In the genomic region with DNA sequence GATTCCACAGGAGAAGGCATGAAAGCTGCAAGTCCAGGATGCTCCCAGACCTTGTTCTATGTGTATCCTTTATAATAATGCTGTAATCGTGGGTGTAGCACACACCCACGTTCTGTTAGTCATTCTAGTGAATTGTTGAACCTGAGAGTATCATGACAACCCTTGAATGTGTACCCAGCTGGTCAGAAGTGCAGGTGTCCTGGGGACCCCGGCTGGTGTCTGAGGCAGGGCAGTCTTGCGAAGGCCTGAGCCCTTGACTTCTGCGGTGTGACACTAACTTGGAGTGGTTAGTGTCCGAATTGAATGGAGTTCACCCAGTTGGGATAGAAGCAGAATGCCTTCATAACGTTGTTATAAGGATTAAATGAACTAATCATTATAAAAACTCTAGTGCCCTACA, we compare ENCODE assay signal across 15 cellular contexts.
"Had no signal": no experiment of that assay in that cellular context is flagged by ENCODE, and none has a peak within 500 bp of the region (broad histone marks: within the 10 kb centered on the region; RNA-seq: fewer than 3 reads in every experiment).

No MANE protein-coding gene starts in this region.

- H3K9me3 ChIP-seq: neutrophil, psoas muscle, vagina had no signal

- H3K4me3 Mint-ChIP-seq: naive thymus-derived CD4-positive, alpha-beta T cell; nephron progenitor cell; stimulated activated naive B cell treated with anti-CD40 and anti-IgM and Interleukin-4, amounts not matched to agents 10 μg/mL and 1 μg/mL and 100 μg/mL, for 72 hours; stimulated activated naive CD8-positive, alpha-beta T cell treated with anti-CD3 and anti-CD28 coated beads, Interleukin-15, amount 100 ng/mL, for 72 hours had no signal

- H3K27me3 ChIP-seq: hepatocyte, vagina had no signal

- H3K27ac ChIP-seq: foreskin keratinocyte, hepatocyte, neutrophil, psoas muscle, vagina had no signal

- ATAC-seq: foreskin keratinocyte; left colon; psoas muscle; sciatic nerve; stimulated activated naive B cell treated with anti-CD40 and anti-IgM and Interleukin-4, amounts not matched to agents 10 μg/mL and 1 μg/mL and 100 μg/mL, for 72 hours; stimulated activated naive CD8-positive, alpha-beta T cell treated with anti-CD3 and anti-CD28 coated beads, Interleukin-15, amount 100 ng/mL, for 72 hours had no signal

- DNase-seq: dermis blood vessel endothelial cell; foreskin keratinocyte; nephron progenitor cell; psoas muscle; retina; stimulated activated CD4-positive, alpha-beta T cell treated with anti-CD3 and anti-CD28 coated beads, Interleukin-4, amount 100 ng/mL, for 4 hours; stimulated activated naive B cell treated with anti-CD40 and anti-IgM and Interleukin-4, amounts not matched to agents 10 μg/mL and 1 μg/mL and 100 μg/mL, for 72 hours; trophoblast cell had no signal

- H3K4me1 Mint-ChIP-seq: stimulated activated naive B cell treated with anti-CD40 and anti-IgM and Interleukin-4, amounts not matched to agents 10 μg/mL and 1 μg/mL and 100 μg/mL, for 72 hours; stimulated activated naive CD8-positive, alpha-beta T cell treated with anti-CD3 and anti-CD28 coated beads, Interleukin-15, amount 100 ng/mL, for 72 hours had no signal

- H3K27ac Mint-ChIP-seq: nephron progenitor cell; stimulated activated naive B cell treated with anti-CD40 and anti-IgM and Interleukin-4, amounts not matched to agents 10 μg/mL and 1 μg/mL and 100 μg/mL, for 72 hours; stimulated activated naive CD8-positive, alpha-beta T cell treated with anti-CD3 and anti-CD28 coated beads, Interleukin-15, amount 100 ng/mL, for 72 hours had no signal

- H3K27me3 Mint-ChIP-seq: stimulated activated naive CD8-positive, alpha-beta T cell treated with anti-CD3 and anti-CD28 coated beads, Interleukin-15, amount 100 ng/mL, for 72 hours had no signal

- H3K36me3 ChIP-seq: neutrophil, vagina had no signal

- H3K36me3 Mint-ChIP-seq: naive thymus-derived CD4-positive, alpha-beta T cell had no signal

- H3K4me1 ChIP-seq: foreskin keratinocyte had no signal

- H3K4me3 ChIP-seq: hepatocyte, psoas muscle, vagina had no signal
